ENCODE assay signal across 8 cellular contexts in genomic region chr4:107034091-107034698, GRCh38. TPM values are rescaled to one million over a fixed set of nuclear protein-coding genes. Genes with fewer than 3 reads are reported as not detected.
A peak's percentile ranks its signal among the peaks of the same experiment; 100 is the strongest.
DNase-seq lines count a peak whose midpoint lies in the region; ATAC-seq, FAIRE-seq and TF ChIP-seq lines count a peak whose summit lies in the region.

No MANE protein-coding gene starts in this region.

- no peak overlapping the region for H2AFZ ChIP-seq in keratinocyte (ENCODE audit: control insufficient read depth, low read length)

- no peak overlapping the region for H3K27ac ChIP-seq in keratinocyte (ENCODE audit: control insufficient read depth, insufficient read depth, low read length)

- H4K20me1 ChIP-seq in keratinocyte (ENCODE audit: control insufficient read depth, extremely low read depth, insufficient read depth, low read length): no peaks in the 10 kb centered on the region

- FAIRE-seq in keratinocyte (lab: Jason Lieb, UNC): no peak

- peaks cover 5% of the 10 kb centered on the region for H3K4me1 ChIP-seq in keratinocyte (ENCODE audit: control insufficient read depth, extremely low read depth, insufficient read depth, low read length)

- peak; percentile 78 for DNase-seq in D341Med (ENCODE audit: low spot score)
- peak; percentile 52 to 64 for DNase-seq in NCI-H1930 (lab: John Stamatoyannopoulos, UW)
- DNase-seq in astrocyte of the spinal cord (ENCODE audit: low read depth, low spot score): peak; percentile 58
- no peak for DNase-seq in keratinocyte (ENCODE audit: low read depth, low spot score)
- peak; percentile 5 for DNase-seq in stimulated activated naive CD8-positive, alpha-beta T cell treated with anti-CD3 and anti-CD28 coated beads, Interleukin-15, Interleukin-2, amounts not matched to agents 100 U/mL and 50 U/mL, for 24 hours
- no peak for DNase-seq in NCI-H82 (lab: John Stamatoyannopoulos, UW)
- DNase-seq in T-helper 9 cell: no peak

- in situ Hi-C loops in astrocyte of the spinal cord (cut with HindIII; ENCODE audit: low sequenced_read_pairs): no loop called here

- peaks cover 46% of the 10 kb centered on the region for H3K27me3 ChIP-seq in keratinocyte (ENCODE audit: control insufficient read depth, extremely low read depth, insufficient read depth, low read length)

- peak overlapping the region; percentile 22 for H3K4me2 ChIP-seq in keratinocyte (ENCODE audit: control insufficient read depth, extremely low read depth, insufficient read depth, low read depth, low read length)

- H3K9me1 ChIP-seq in keratinocyte (ENCODE audit: control insufficient read depth, extremely low read depth, insufficient read depth, low read length): no peaks in the 10 kb centered on the region

- TF ChIP-seq CTCF in astrocyte of the spinal cord (IDR thresholded peaks at IDR 0.05; ENCODE audit: low read depth, low read length) (peak; percentile 61), keratinocyte (optimal IDR thresholded peaks at IDR 0.05 in 1 of 3, IDR thresholded peaks at IDR 0.05 in 1 of 3, conservative IDR thresholded peaks at IDR 0.05 in 1 of 3; ENCODE audit: extremely low read depth in 1 of 3, insufficient read depth in 2 of 3, low read length in 3 of 3) (peak in 1 of 3 experiments; percentile 28)

- H3K36me3 ChIP-seq in keratinocyte (ENCODE audit: control insufficient read depth in 2 of 2, extremely low read depth in 1 of 2, insufficient read depth in 2 of 2, low read length in 2 of 2): no peaks in the 10 kb centered on the region

- no peaks in the 10 kb centered on the region for H3K9me3 ChIP-seq in keratinocyte (ENCODE audit: control insufficient read depth, low read depth, low read length)

- no peak overlapping the region for H3K9ac ChIP-seq in keratinocyte (ENCODE audit: control insufficient read depth, extremely low read depth, insufficient read depth, low read length)

- dilution Hi-C loops in keratinocyte (cut with MboI; ENCODE audit: extremely low pct_ligation_motif_present, low sequenced_read_pairs): no loop called here

- no peaks in the 10 kb centered on the region for H3K79me2 ChIP-seq in keratinocyte (ENCODE audit: control insufficient read depth, insufficient read depth, low read length)

- ATAC-seq in stimulated activated naive CD8-positive, alpha-beta T cell treated with anti-CD3 and anti-CD28 coated beads, Interleukin-15, Interleukin-2, amounts not matched to agents 100 U/mL and 50 U/mL, for 24 hours: peak; percentile 30
- no peak for ATAC-seq in HG03378 (IDR thresholded peaks at IDR 0.05; ENCODE audit: unreplicated experiment)

- H3K4me3 ChIP-seq in astrocyte of the spinal cord (ENCODE audit: low read depth, low read length) (peak overlapping the region; percentile 43), keratinocyte (ENCODE audit: control insufficient read depth in 2 of 3, extremely low read depth in 1 of 3, insufficient read depth in 2 of 3, low read depth in 1 of 3, low read length in 3 of 3) (no peak overlapping the region)

RNA-seq across cellular contexts. Expression of gene DKK2, which starts 1.9 kb away (rescaled TPM):
- polyA plus RNA-seq in keratinocyte: 0.08 TPM in 1 of 3 replicates, not detected in the others
- not detected for polyA plus RNA-seq in keratinocyte (2011; ENCODE audit: low read depth)
- 0.04 and 0.05 TPM in 2 replicates for polyA plus RNA-seq in keratinocyte (2011; cell fraction: cytosol; rRNA removed)
- not detected in 2 replicates for polyA plus RNA-seq in keratinocyte (2011; cell fraction: nucleus; rRNA removed)
- polyA plus RNA-seq in keratinocyte (2012; ENCODE audit: low replicate concordance): not detected in 2 replicates
- 2.3 TPM in 1 of 3 replicates, not detected in the others for polyA minus RNA-seq in keratinocyte
- polyA minus RNA-seq in keratinocyte (2011; cell fraction: cytosol; rRNA and poly(A)+ RNA removed): not detected
- polyA minus RNA-seq in keratinocyte (2011; cell fraction: nucleus; rRNA and poly(A)+ RNA removed): not detected in 2 replicates

Comparison
In these comparisons a context has a peak if more than half of its experiments do, and no peak if none do; other contexts are left out.
1. DNase-seq: peak in D341Med (single experiment), NCI-H1930 (2 of 2), astrocyte of the spinal cord (single experiment) and stimulated activated naive CD8-positive, alpha-beta T cell treated with anti-CD3 and anti-CD28 coated beads, Interleukin-15, Interleukin-2, amounts not matched to agents 100 U/mL and 50 U/mL, for 24 hours (single experiment); none in keratinocyte (single experiment), NCI-H82 (single experiment) and T-helper 9 cell (single experiment).